In the genomic region with DNA sequence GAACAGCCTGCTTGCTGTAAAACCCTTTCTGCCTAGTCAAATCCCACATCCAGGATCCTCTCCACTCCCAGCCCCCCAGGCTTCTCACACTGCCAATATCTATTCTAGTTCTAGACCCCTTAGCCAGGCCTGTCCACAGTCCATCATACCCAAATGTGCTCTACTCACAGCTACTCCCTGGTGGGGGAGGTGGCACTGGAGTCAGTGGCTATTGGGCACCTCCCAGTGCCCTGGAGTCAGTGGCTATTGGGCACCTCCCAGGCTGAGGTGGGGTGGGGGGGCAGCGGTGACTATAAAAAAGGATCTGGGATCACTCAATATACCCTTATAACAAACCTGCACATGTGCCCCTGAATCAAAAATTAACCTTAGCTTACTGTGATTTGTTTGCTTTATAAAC, we compare ENCODE assay signal across 12 cellular contexts. TPM values are rescaled to one million over a fixed set of nuclear protein-coding genes. Genes with fewer than 3 reads are reported as not detected.
DNase-seq lines count a peak whose midpoint lies in the region; ATAC-seq lines count a peak whose summit lies in the region.
"Had no signal": no experiment of that assay in that cellular context is flagged by ENCODE, and none has a peak within 500 bp of the region (broad histone marks: within the 10 kb centered on the region; RNA-seq: fewer than 3 reads in every experiment).

No MANE protein-coding gene starts in this region.

- POLR2A ChIA-PET in naive thymus-derived CD4-positive, alpha-beta T cell (lab: Charles Lee), result interaction anchor here (1.4 kb wide), 1 partner anchor 10 kb away, joined by 5 read pairs; no protein-coding TSS in a partner anchor

- H3F3A ChIP-seq in GM23248 (ENCODE audit: insufficient read depth), result no peaks in the 10 kb centered on the region

- H4K20me1 ChIP-seq in GM23248 (ENCODE audit: insufficient read depth), result no peaks in the 10 kb centered on the region

- no peak for DNase-seq in GM23248
- DNase-seq in activated T-helper 2 cell treated with anti-CD3 and anti-CD28 coated beads, Interferon-gamma antibody, Interleukin-2, Interleukin-4, amounts not matched to agents 10 μg/mL and 5 μg/mL and 100 μg/mL, durations not matched to agents 14 hours and 24 hours and 36 hours (ENCODE audit: low spot score), result no peak
- DNase-seq in naive thymus-derived CD4-positive, alpha-beta T cell, result no peak
- DNase-seq in CD1c-positive myeloid dendritic cell (ENCODE audit: extremely low spot score), result no peak
- DNase-seq in kidney tubule cell (ENCODE audit: low spot score), result no peak
- DNase-seq in NCI-H1105 (lab: John Stamatoyannopoulos, UW), result no peak
- DNase-seq: islet precursor cell had no signal

- no peaks in the 10 kb centered on the region for H3K9me3 ChIP-seq in GM23248 (ENCODE audit: low read depth)
- no peaks in the 10 kb centered on the region for H3K9me3 ChIP-seq in naive thymus-derived CD4-positive, alpha-beta T cell (ENCODE audit: control insufficient read depth in 2 of 3, low read length in 3 of 3)

- H3K9ac ChIP-seq in GM23248, result no peak overlapping the region

- no peak for ATAC-seq in naive thymus-derived CD4-positive, alpha-beta T cell
- ATAC-seq in GM21526 (IDR thresholded peaks at IDR 0.05; ENCODE audit: low FRiP score, unreplicated experiment), result no peak

- peaks cover 32% of the 10 kb centered on the region for H3K27me3 Mint-ChIP-seq in activated T-helper 2 cell treated with anti-CD3 and anti-CD28 coated beads, Interferon-gamma antibody, Interleukin-2, Interleukin-4, amounts not matched to agents 10 μg/mL and 5 μg/mL and 100 μg/mL, durations not matched to agents 14 hours and 24 hours and 36 hours (ENCODE audit: low read depth)
- peaks cover 0 to 34% (median 9%) of the 10 kb centered on the region in 5 donors for H3K27me3 Mint-ChIP-seq in naive thymus-derived CD4-positive, alpha-beta T cell

- peak overlapping the region; percentile 74 for H3K4me3 ChIP-seq in ACC112 (ENCODE audit: low read depth, low read length)
- no peak overlapping the region; the same call in 1 of the 2 replicates for H3K4me3 ChIP-seq in GM23248
- no peak overlapping the region for H3K4me3 ChIP-seq in naive thymus-derived CD4-positive, alpha-beta T cell (ENCODE audit: low read length)

- no peaks in the 10 kb centered on the region for H3K9me2 ChIP-seq in GM23248 (ENCODE audit: insufficient read depth)

- no peaks in the 10 kb centered on the region for H3K36me3 ChIP-seq in ACC112 (ENCODE audit: insufficient read depth, low read length)
- no peaks in the 10 kb centered on the region for H3K36me3 ChIP-seq in GM23248 (ENCODE audit: low read depth)
- no peaks in the 10 kb centered on the region for H3K36me3 ChIP-seq in naive thymus-derived CD4-positive, alpha-beta T cell (ENCODE audit: control insufficient read depth in 2 of 3, insufficient read depth in 3 of 3, low read length in 3 of 3)

- H3K4me1 Mint-ChIP-seq in activated T-helper 2 cell treated with anti-CD3 and anti-CD28 coated beads, Interferon-gamma antibody, Interleukin-2, Interleukin-4, amounts not matched to agents 10 μg/mL and 5 μg/mL and 100 μg/mL, durations not matched to agents 14 hours and 24 hours and 36 hours (ENCODE audit: low read depth), result peaks cover 7% of the 10 kb centered on the region
- peaks cover 7 to 12% (median 8%) of the 10 kb centered on the region in 7 donors for H3K4me1 Mint-ChIP-seq in naive thymus-derived CD4-positive, alpha-beta T cell

- no peak overlapping the region for H3K27ac Mint-ChIP-seq in activated T-helper 2 cell treated with anti-CD3 and anti-CD28 coated beads, Interferon-gamma antibody, Interleukin-2, Interleukin-4, amounts not matched to agents 10 μg/mL and 5 μg/mL and 100 μg/mL, durations not matched to agents 14 hours and 24 hours and 36 hours
- H3K27ac Mint-ChIP-seq in naive thymus-derived CD4-positive, alpha-beta T cell, result no peak overlapping the region

- in situ Hi-C loops in GM23248 (cut with MboI), result no loop called here

- intact Hi-C loops in activated T-helper 2 cell treated with anti-CD3 and anti-CD28 coated beads, Interferon-gamma antibody, Interleukin-2, Interleukin-4, amounts not matched to agents 10 μg/mL and 5 μg/mL and 100 μg/mL, durations not matched to agents 14 hours and 24 hours and 36 hours (cut with micrococcal nuclease), result no loop called here
- intact Hi-C loops in naive thymus-derived CD4-positive, alpha-beta T cell (cut with micrococcal nuclease), result loop anchor here in 1 of 2 donors (5.0 kb wide), 1 partner anchor 50 kb away; a partner anchor contains a TSS

- H3K4me2 ChIP-seq in GM23248 (ENCODE audit: unreplicated experiment), result peak overlapping the region; percentile 93

- H3K9me3 Mint-ChIP-seq in activated T-helper 2 cell treated with anti-CD3 and anti-CD28 coated beads, Interferon-gamma antibody, Interleukin-2, Interleukin-4, amounts not matched to agents 10 μg/mL and 5 μg/mL and 100 μg/mL, durations not matched to agents 14 hours and 24 hours and 36 hours, result no peaks in the 10 kb centered on the region
- peaks cover 0 to 2% (median 0%) of the 10 kb centered on the region in 11 donors for H3K9me3 Mint-ChIP-seq in naive thymus-derived CD4-positive, alpha-beta T cell

- H3K27me3 ChIP-seq in ACC112 (ENCODE audit: insufficient read depth, low read length), result peaks cover 4% of the 10 kb centered on the region; the same call in 1 of the 2 replicates
- H3K27me3 ChIP-seq in GM23248 (replicated peaks; ENCODE audit: insufficient read depth), result peaks cover 4% of the 10 kb centered on the region; the same call in 1 of the 2 replicates
- no peaks in the 10 kb centered on the region for H3K27me3 ChIP-seq in naive thymus-derived CD4-positive, alpha-beta T cell (ENCODE audit: control insufficient read depth in 2 of 2, insufficient read depth in 2 of 2, low read length in 2 of 2)

- CTCF ChIA-PET in naive thymus-derived CD4-positive, alpha-beta T cell (lab: Charles Lee), result no interaction called here

- 44 to 46% methylated on average over 1 of the region's 1 CpG for WGBS in GM23248 (ENCODE audit: low coverage in 1 of 2, low lambda C conversion rate in 2 of 2, missing lambda C conversion rate in 2 of 2), 2 experiments

- no peak overlapping the region for H2AFZ ChIP-seq in ACC112 (ENCODE audit: low read length, unreplicated experiment)
- no peak overlapping the region for H2AFZ ChIP-seq in GM23248

- H3K4me1 ChIP-seq in ACC112 (ENCODE audit: control insufficient read depth, insufficient read depth, low read length, unreplicated experiment), result peaks cover 9% of the 10 kb centered on the region
- no peaks in the 10 kb centered on the region for H3K4me1 ChIP-seq in GM23248 (ENCODE audit: insufficient read depth)
- peaks cover 0 to 12% of the 10 kb centered on the region in 2 donors for H3K4me1 ChIP-seq in naive thymus-derived CD4-positive, alpha-beta T cell (ENCODE audit: control insufficient read depth in 2 of 2, insufficient read depth in 2 of 2, low read length in 2 of 2)

- no peaks in the 10 kb centered on the region for H3K36me3 Mint-ChIP-seq in activated T-helper 2 cell treated with anti-CD3 and anti-CD28 coated beads, Interferon-gamma antibody, Interleukin-2, Interleukin-4, amounts not matched to agents 10 μg/mL and 5 μg/mL and 100 μg/mL, durations not matched to agents 14 hours and 24 hours and 36 hours (ENCODE audit: low read depth)
- H3K36me3 Mint-ChIP-seq in naive thymus-derived CD4-positive, alpha-beta T cell, result peaks cover 0 to 6% (median under 1%) of the 10 kb centered on the region in 5 donors

- H3K4me3 Mint-ChIP-seq in activated T-helper 2 cell treated with anti-CD3 and anti-CD28 coated beads, Interferon-gamma antibody, Interleukin-2, Interleukin-4, amounts not matched to agents 10 μg/mL and 5 μg/mL and 100 μg/mL, durations not matched to agents 14 hours and 24 hours and 36 hours (ENCODE audit: low read depth), result peak overlapping the region; percentile 18
- peak overlapping the region; percentile 4 to 84 (median 82) for H3K4me3 Mint-ChIP-seq in naive thymus-derived CD4-positive, alpha-beta T cell

- no peaks in the 10 kb centered on the region for H3K79me2 ChIP-seq in ACC112 (ENCODE audit: control insufficient read depth, insufficient read depth, low read length, unreplicated experiment)
- H3K79me2 ChIP-seq in GM23248 (ENCODE audit: insufficient read depth), result no peaks in the 10 kb centered on the region

- H3K27ac ChIP-seq in ACC112 (ENCODE audit: low read depth, low read length) (no peak overlapping the region), GM23248 (no peak overlapping the region)
- no peak overlapping the region for H3K27ac ChIP-seq in naive thymus-derived CD4-positive, alpha-beta T cell (ENCODE audit: low read depth, low read length)

RNA-seq across cellular contexts. Expression of a gene that starts 0.8 kb away (rescaled TPM):
- 0.11 and 0.13 TPM in 2 replicates for total RNA-seq in GM23248 (2014; rRNA removed; shearing (Covaris generic))
- polyA plus RNA-seq in GM23248 (2016; fragmentation: Nextera tagmentation; extraction: Ambion mirVana), result 0.13 and 0.51 TPM in 2 replicates
- 0.05 and 0.39 TPM in 2 replicates for total RNA-seq in activated T-helper 2 cell treated with anti-CD3 and anti-CD28 coated beads, Interferon-gamma antibody, Interleukin-2, Interleukin-4, amounts not matched to agents 10 μg/mL and 5 μg/mL and 100 μg/mL, durations not matched to agents 14 hours and 24 hours and 36 hours
- under 1 TPM in 4 of 5 experiments, not detected in 1; 0.05 to 0.51 (median 0.07) TPM for total RNA-seq in naive thymus-derived CD4-positive, alpha-beta T cell
- not detected for polyA plus RNA-seq in naive thymus-derived CD4-positive, alpha-beta T cell

RNA-seq across cellular contexts. Expression of a gene that starts 6.4 kb away (rescaled TPM):
- not detected in 2 replicates for total RNA-seq in GM23248 (2014; rRNA removed; shearing (Covaris generic))
- polyA plus RNA-seq in GM23248 (2016; fragmentation: Nextera tagmentation; extraction: Ambion mirVana), result not detected in 2 replicates
- not detected in 2 replicates for total RNA-seq in activated T-helper 2 cell treated with anti-CD3 and anti-CD28 coated beads, Interferon-gamma antibody, Interleukin-2, Interleukin-4, amounts not matched to agents 10 μg/mL and 5 μg/mL and 100 μg/mL, durations not matched to agents 14 hours and 24 hours and 36 hours
- not detected for total RNA-seq in naive thymus-derived CD4-positive, alpha-beta T cell
- not detected for polyA plus RNA-seq in naive thymus-derived CD4-positive, alpha-beta T cell
- total RNA-seq: epithelial cell of proximal tubule; LHCN-M2; T-helper 2 cell treated with Interferon-gamma antibody and Interleukin-4, amounts not matched to agents 100 ng/mL and 5 ng/mL, for 36 hours had no signal

RNA-seq across cellular contexts. Expression of a gene that starts 16.5 kb away (rescaled TPM):
- total RNA-seq in GM23248 (2014; rRNA removed; shearing (Covaris generic)), result 16.9 and 19.6 TPM in 2 replicates
- polyA plus RNA-seq in GM23248 (2016; fragmentation: Nextera tagmentation; extraction: Ambion mirVana), result 28.8 and 33.1 TPM in 2 replicates
- total RNA-seq in activated T-helper 2 cell treated with anti-CD3 and anti-CD28 coated beads, Interferon-gamma antibody, Interleukin-2, Interleukin-4, amounts not matched to agents 10 μg/mL and 5 μg/mL and 100 μg/mL, durations not matched to agents 14 hours and 24 hours and 36 hours, result 0.34 and 0.41 TPM in 2 replicates
- total RNA-seq in naive thymus-derived CD4-positive, alpha-beta T cell, result 1 to 10 TPM in 4 of 5 experiments, under 1 TPM in 1; 0.73 to 2.7 (median 1.6) TPM
- under 1 TPM; 0.07 to 0.30 TPM for polyA plus RNA-seq in naive thymus-derived CD4-positive, alpha-beta T cell

RNA-seq across cellular contexts. Expression of a gene that starts 25.3 kb away (rescaled TPM):
- 31.1 and 35.8 TPM in 2 replicates for total RNA-seq in GM23248 (2014; rRNA removed; shearing (Covaris generic))
- 37.7 and 37.8 TPM in 2 replicates for polyA plus RNA-seq in GM23248 (2016; fragmentation: Nextera tagmentation; extraction: Ambion mirVana)
- total RNA-seq in activated T-helper 2 cell treated with anti-CD3 and anti-CD28 coated beads, Interferon-gamma antibody, Interleukin-2, Interleukin-4, amounts not matched to agents 10 μg/mL and 5 μg/mL and 100 μg/mL, durations not matched to agents 14 hours and 24 hours and 36 hours, result 48.1 and 49.9 TPM in 2 replicates
- total RNA-seq in naive thymus-derived CD4-positive, alpha-beta T cell, result 10 to 100 TPM in 1 of 5 experiments, 1 to 10 TPM in 4; 3.7 to 39.6 (median 6.2) TPM
- 1 to 10 TPM; 3.7 to 5.2 TPM for polyA plus RNA-seq in naive thymus-derived CD4-positive, alpha-beta T cell

RNA-seq across cellular contexts. Expression of a gene that starts 33.8 kb away (rescaled TPM):
- 16.6 and 19.9 TPM in 2 replicates for total RNA-seq in GM23248 (2014; rRNA removed; shearing (Covaris generic))
- 3.9 and 4.5 TPM in 2 replicates for polyA plus RNA-seq in GM23248 (2016; fragmentation: Nextera tagmentation; extraction: Ambion mirVana)
- total RNA-seq in activated T-helper 2 cell treated with anti-CD3 and anti-CD28 coated beads, Interferon-gamma antibody, Interleukin-2, Interleukin-4, amounts not matched to agents 10 μg/mL and 5 μg/mL and 100 μg/mL, durations not matched to agents 14 hours and 24 hours and 36 hours, result 16.7 and 17.9 TPM in 2 replicates
- 10 to 100 TPM in 3 of 5 experiments, 1 to 10 TPM in 2; 7.1 to 21.2 (median 12.7) TPM for total RNA-seq in naive thymus-derived CD4-positive, alpha-beta T cell
- polyA plus RNA-seq in naive thymus-derived CD4-positive, alpha-beta T cell, result 1 to 10 TPM; 2.0 to 2.2 TPM
